In the genomic region with DNA sequence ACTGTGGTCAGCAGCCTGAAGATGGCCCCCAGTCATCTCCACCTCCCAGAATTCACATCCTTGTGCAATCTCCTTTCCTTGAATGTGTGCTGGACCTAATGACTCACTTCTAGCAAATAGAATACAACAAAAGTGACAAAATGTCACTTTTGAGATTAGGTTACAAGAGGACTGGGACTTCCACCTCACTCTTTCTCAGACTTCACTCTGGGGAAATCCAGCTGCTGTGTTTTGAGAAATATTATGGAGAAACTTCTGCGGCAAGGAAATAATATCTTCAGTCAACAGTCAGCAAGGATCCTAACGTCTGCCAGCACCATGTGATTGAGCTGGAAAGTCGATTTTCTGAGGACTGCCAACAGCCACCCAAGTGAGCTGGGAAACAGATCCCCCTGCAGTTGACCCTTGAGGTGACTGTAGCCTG, we compare ENCODE assay signal across 19 cellular contexts.
DNase-seq lines count a peak whose midpoint lies in the region; ATAC-seq, FAIRE-seq and TF ChIP-seq lines count a peak whose summit lies in the region.
"Had no signal": no experiment of that assay in that cellular context is flagged by ENCODE, and none has a peak within 500 bp of the region (broad histone marks: within the 10 kb centered on the region; RNA-seq: fewer than 3 reads in every experiment).

No MANE protein-coding gene starts in this region.

- intact Hi-C loops in IMR-90 (cut with micrococcal nuclease) (no loop called here), mammary epithelial cell (cut with micrococcal nuclease) (no loop called here)

- H3K27ac ChIP-seq in IMR-90 (ENCODE audit: insufficient read depth, low read length) (no peak overlapping the region), mammary epithelial cell (ENCODE audit: insufficient read depth, low read depth, low read length) (no peak overlapping the region), mesenchymal stem cell (ENCODE audit: low read length, poor library complexity, severe bottlenecking) (no peak overlapping the region)
- H3K27ac ChIP-seq: foreskin keratinocyte, neutrophil, sigmoid colon, WERI-Rb-1 had no signal

- H3K4me2 ChIP-seq in IMR-90 (ENCODE audit: low read depth, low read length) (no peak overlapping the region), mammary epithelial cell (ENCODE audit: insufficient read depth, low read depth, low read length) (no peak overlapping the region), mesenchymal stem cell (ENCODE audit: low read length, poor library complexity, severe bottlenecking) (no peak overlapping the region)

- BruUV-seq in IMR-90 (replicated peaks; lab: Mats Ljungman, UMichigan) (no TSS peak), mammary epithelial cell (replicated peaks; lab: Mats Ljungman, UMichigan) (no TSS peak)

- H2AK9ac ChIP-seq in IMR-90 (replicated peaks; ENCODE audit: low read depth, low read length, poor library complexity): no peak overlapping the region

- no peak overlapping the region for H4K91ac ChIP-seq in IMR-90 (ENCODE audit: insufficient read depth, low read depth, low read length)
- H4K91ac ChIP-seq in mesenchymal stem cell (ENCODE audit: low read length): no peak overlapping the region

- no peaks in the 10 kb centered on the region for H4K20me1 ChIP-seq in IMR-90 (ENCODE audit: insufficient read depth, low read length)
- H4K20me1 ChIP-seq in mammary epithelial cell (ENCODE audit: insufficient read depth, low read length): no peaks in the 10 kb centered on the region

- H3K23ac ChIP-seq in IMR-90 (ENCODE audit: low read depth, low read length): no peak overlapping the region
- no peak overlapping the region for H3K23ac ChIP-seq in mesenchymal stem cell (ENCODE audit: low read length in 2 of 2)

- H3K79me2 ChIP-seq in mammary epithelial cell (ENCODE audit: insufficient read depth, low read length): no peaks in the 10 kb centered on the region

- H3K79me1 ChIP-seq in IMR-90 (ENCODE audit: low read depth in 1 of 2, low read length in 2 of 2): no peaks in the 10 kb centered on the region
- H3K79me1 ChIP-seq in mesenchymal stem cell (replicated peaks; ENCODE audit: low read length, poor library complexity, severe bottlenecking): no peaks in the 10 kb centered on the region

- POLR2A ChIA-PET in IMR-90 (lab: Charles Lee; ENCODE audit: unreplicated experiment): no interaction called here
- POLR2A ChIA-PET in activated CD4-positive, alpha-beta memory T cell treated with anti-CD3 and anti-CD28 coated beads, Interleukin-2, amount 10 ng/mL, durations not matched to agents 7 days and 5 days (lab: Charles Lee): no interaction called here

- H3K18ac ChIP-seq in IMR-90 (ENCODE audit: low read depth, low read length) (no peak overlapping the region), mesenchymal stem cell (ENCODE audit: low read depth in 1 of 2, low read length in 2 of 2) (no peak overlapping the region)

- no peak overlapping the region for H3K56ac ChIP-seq in IMR-90 (ENCODE audit: extremely low read depth, insufficient read depth, low read length)

- H2BK15ac ChIP-seq in IMR-90 (ENCODE audit: low read depth, low read length): no peak overlapping the region
- H2BK15ac ChIP-seq in mesenchymal stem cell (ENCODE audit: low read depth, poor library complexity, severe bottlenecking): no peak overlapping the region

- no peak for TF ChIP-seq POLR2A in IMR-90 (IDR thresholded peaks at IDR 0.05; ENCODE audit: low read depth, low read length)

- no peak for ATAC-seq in IMR-90 (ENCODE audit: low read depth)
- no peak for ATAC-seq in HG02763 (IDR thresholded peaks at IDR 0.05; ENCODE audit: unreplicated experiment)
- ATAC-seq: foreskin keratinocyte, T-cell had no signal

- in situ Hi-C loops in IMR-90 (cut with MboI; ENCODE audit: low sequenced_read_pairs) (no loop called here), mammary epithelial cell (cut with MboI; ENCODE audit: low sequenced_read_pairs in 2 of 2) (no loop called here)

- H3K14ac ChIP-seq in IMR-90 (replicated peaks; ENCODE audit: low read depth, low read length) (no peak overlapping the region), mesenchymal stem cell (ENCODE audit: low read length in 2 of 2) (no peak overlapping the region)

- no peaks in the 10 kb centered on the region for H3K36me3 ChIP-seq in IMR-90 (ENCODE audit: control insufficient read depth, insufficient read depth, low read length)
- H3K36me3 ChIP-seq in mammary epithelial cell (ENCODE audit: insufficient read depth, low read length): no peaks in the 10 kb centered on the region
- H3K36me3 ChIP-seq in mesenchymal stem cell (ENCODE audit: control insufficient read depth in 1 of 2, insufficient read depth in 2 of 2, low read depth in 1 of 2, low read length in 2 of 2): no peaks in the 10 kb centered on the region
- H3K36me3 ChIP-seq: neutrophil, sigmoid colon, WERI-Rb-1 had no signal

- H3K27me3 ChIP-seq in IMR-90 (ENCODE audit: control insufficient read depth, insufficient read depth, low read length): no peaks in the 10 kb centered on the region
- no peaks in the 10 kb centered on the region for H3K27me3 ChIP-seq in mammary epithelial cell (ENCODE audit: insufficient read depth, low read length)
- no peaks in the 10 kb centered on the region for H3K27me3 ChIP-seq in mesenchymal stem cell (ENCODE audit: control insufficient read depth in 1 of 2, insufficient read depth in 1 of 2, low read length in 2 of 2)
- H3K27me3 ChIP-seq: foreskin keratinocyte, sigmoid colon had no signal

- peaks cover 23% of the 10 kb centered on the region for H3K27me3 Mint-ChIP-seq in activated CD4-positive, alpha-beta memory T cell treated with anti-CD3 and anti-CD28 coated beads, Interleukin-2, amount 10 ng/mL, durations not matched to agents 7 days and 5 days

- DNase-seq in AG20443 (ENCODE audit: low spot score) (peak; percentile 50), IMR-90 (peak; percentile 38), mammary epithelial cell (peak; percentile 66), mesenchymal stem cell (peak; percentile 66), GM19239 (ENCODE audit: insufficient read length, low spot score) (no peak)
- DNase-seq in activated CD4-positive, alpha-beta memory T cell treated with anti-CD3 and anti-CD28 coated beads, Interleukin-2, amount 10 ng/mL, durations not matched to agents 7 days and 5 days: no peak
- DNase-seq in stimulated activated CD4-positive, alpha-beta T cell treated with anti-CD3 and anti-CD28 coated beads, Interleukin-2, amount 100 ng/mL, for 24 hours: no peak
- DNase-seq: effector memory CD4-positive, alpha-beta T cell; foreskin keratinocyte; NCI-H2171; NCI-H82; RPMI8226; sigmoid colon; stimulated activated CD4-positive, alpha-beta T cell treated with anti-CD3 and anti-CD28 coated beads, Interleukin-2, amount 100 ng/mL, for 48 hours; T-cell; WERI-Rb-1 had no signal

- H2BK5ac ChIP-seq in IMR-90 (ENCODE audit: low read depth, low read length, poor library complexity, severe bottlenecking) (no peak overlapping the region), mesenchymal stem cell (ENCODE audit: low read depth, low read length, poor library complexity, severe bottlenecking) (no peak overlapping the region)

- TF ChIP-seq CTCF in IMR-90 (conservative IDR thresholded peaks at IDR 0.05; ENCODE audit: low read depth, low read length) (no peak), mammary epithelial cell (conservative IDR thresholded peaks at IDR 0.05 in 1 of 2, IDR thresholded peaks at IDR 0.05 in 1 of 2; ENCODE audit: extremely low read depth in 1 of 2, insufficient read depth in 1 of 2, low read depth in 1 of 2, low read length in 2 of 2) (no peak)

- no peak for FAIRE-seq in GM19239 (lab: Jason Lieb, UNC)

- H2AFZ ChIP-seq in IMR-90 (replicated peaks; ENCODE audit: low read length, poor library complexity) (no peak overlapping the region), mammary epithelial cell (ENCODE audit: low read depth, low read length) (no peak overlapping the region), mesenchymal stem cell (ENCODE audit: low read depth, low read length) (no peak overlapping the region)

- H3K4ac ChIP-seq in IMR-90 (ENCODE audit: low read depth, low read length) (no peak overlapping the region), mesenchymal stem cell (ENCODE audit: low read depth in 1 of 2, low read length in 2 of 2) (no peak overlapping the region)

- TF ChIP-seq RAD21 in IMR-90 (IDR thresholded peaks at IDR 0.05; ENCODE audit: low read length): no peak

- no peak overlapping the region for H3K4me3 Mint-ChIP-seq in activated CD4-positive, alpha-beta memory T cell treated with anti-CD3 and anti-CD28 coated beads, Interleukin-2, amount 10 ng/mL, durations not matched to agents 7 days and 5 days
- H3K4me3 Mint-ChIP-seq: central memory CD8-positive, alpha-beta T cell; T-cell had no signal

- CTCF ChIA-PET in IMR-90 (lab: Yijun Ruan, JAX): no interaction called here
- CTCF ChIA-PET in mammary epithelial cell (lab: Charles Lee; ENCODE audit: low non-redundant PET): no interaction called here
- CTCF ChIA-PET in activated CD4-positive, alpha-beta memory T cell treated with anti-CD3 and anti-CD28 coated beads, Interleukin-2, amount 10 ng/mL, durations not matched to agents 7 days and 5 days (lab: Charles Lee): no interaction called here

- H3K9me3 ChIP-seq in IMR-90 (ENCODE audit: control insufficient read depth, insufficient read depth, low read length) (no peaks in the 10 kb centered on the region), mammary epithelial cell (replicated peaks; ENCODE audit: insufficient read depth, low read length) (no peaks in the 10 kb centered on the region), mesenchymal stem cell (ENCODE audit: control insufficient read depth, low read length) (no peaks in the 10 kb centered on the region)
- H3K9me3 ChIP-seq: neutrophil, sigmoid colon had no signal

- 25% methylated on average over 2 of the region's 3 CpGs; no CpG with 5 or more reads in 1 of the 2 experiments for WGBS in IMR-90 (ENCODE audit: extremely low coverage in 2 of 2, insufficient read length in 1 of 2), 2 experiments
- 94% methylated on average over 3 of the region's 3 CpGs for WGBS in mammary epithelial cell (ENCODE audit: low coverage, missing lambda C conversion rate)
- 75% methylated on average over 3 of the region's 3 CpGs for WGBS in mesenchymal stem cell

- no peak overlapping the region for H2BK20ac ChIP-seq in IMR-90 (ENCODE audit: low read depth, low read length)

- no peak overlapping the region for H2BK12ac ChIP-seq in mesenchymal stem cell (ENCODE audit: low read length in 2 of 2)

- no peaks in the 10 kb centered on the region for H3K36me3 Mint-ChIP-seq in activated CD4-positive, alpha-beta memory T cell treated with anti-CD3 and anti-CD28 coated beads, Interleukin-2, amount 10 ng/mL, durations not matched to agents 7 days and 5 days (ENCODE audit: low read depth)
- H3K36me3 Mint-ChIP-seq: T-cell had no signal

- no peak overlapping the region for H4K5ac ChIP-seq in IMR-90 (ENCODE audit: low read depth, low read length)

- H3K9ac ChIP-seq in IMR-90 (ENCODE audit: low read depth, low read length) (no peak overlapping the region), mammary epithelial cell (ENCODE audit: insufficient read depth, low read length) (no peak overlapping the region), mesenchymal stem cell (ENCODE audit: low read length) (no peak overlapping the region)

- dilution Hi-C loops in IMR-90 (cut with HindIII; ENCODE audit: low sequenced_read_pairs, unreplicated experiment): no loop called here
- dilution Hi-C loops in mammary epithelial cell (cut with HindIII; ENCODE audit: low sequenced_read_pairs): no loop called here

- peaks cover 4% of the 10 kb centered on the region for H3K4me1 Mint-ChIP-seq in activated CD4-positive, alpha-beta memory T cell treated with anti-CD3 and anti-CD28 coated beads, Interleukin-2, amount 10 ng/mL, durations not matched to agents 7 days and 5 days
- H3K4me1 Mint-ChIP-seq: central memory CD8-positive, alpha-beta T cell; T-cell had no signal

- no peak overlapping the region for H2BK120ac ChIP-seq in IMR-90 (ENCODE audit: low read depth, low read length)
- no peak overlapping the region for H2BK120ac ChIP-seq in mesenchymal stem cell (ENCODE audit: low read depth, low read length)

- H2AK5ac ChIP-seq in IMR-90 (ENCODE audit: low read depth, low read length) (no peak overlapping the region), mesenchymal stem cell (ENCODE audit: low read length, severe bottlenecking) (no peak overlapping the region)

- H3K4me3 ChIP-seq in IMR-90 (ENCODE audit: insufficient read depth, low read depth, low read length) (no peak overlapping the region), mammary epithelial cell (replicated peaks in 1 of 3; ENCODE audit: insufficient read depth in 1 of 3, low read depth in 2 of 3, low read length in 3 of 3) (no peak overlapping the region), mesenchymal stem cell (ENCODE audit: insufficient read depth in 1 of 2, low read depth in 1 of 2, low read length in 2 of 2) (no peak overlapping the region)
- H3K4me3 ChIP-seq: sigmoid colon had no signal

- H3K9me3 Mint-ChIP-seq in activated CD4-positive, alpha-beta memory T cell treated with anti-CD3 and anti-CD28 coated beads, Interleukin-2, amount 10 ng/mL, durations not matched to agents 7 days and 5 days: no peaks in the 10 kb centered on the region
- H3K9me3 Mint-ChIP-seq: central memory CD8-positive, alpha-beta T cell had no signal

- H3K4me1 ChIP-seq in IMR-90 (ENCODE audit: control insufficient read depth, insufficient read depth, low read length) (peaks cover 6% of the 10 kb centered on the region), mammary epithelial cell (ENCODE audit: insufficient read depth, low read length) (peaks cover 16% of the 10 kb centered on the region), mesenchymal stem cell (ENCODE audit: control insufficient read depth, insufficient read depth, low read depth, low read length) (peaks cover 4% of the 10 kb centered on the region)
- H3K4me1 ChIP-seq: foreskin keratinocyte had no signal

- H4K8ac ChIP-seq in IMR-90 (ENCODE audit: low read depth in 2 of 2, low read length in 2 of 2) (no peak overlapping the region), mesenchymal stem cell (ENCODE audit: low read length) (no peak overlapping the region)

- H3K9me1 ChIP-seq in IMR-90 (ENCODE audit: insufficient read depth, low read length): no peaks in the 10 kb centered on the region

- H3K27ac Mint-ChIP-seq in activated CD4-positive, alpha-beta memory T cell treated with anti-CD3 and anti-CD28 coated beads, Interleukin-2, amount 10 ng/mL, durations not matched to agents 7 days and 5 days: no peak overlapping the region
- H3K27ac Mint-ChIP-seq: T-cell had no signal

Comparison
In these comparisons a context has a peak if more than half of its experiments do, and no peak if none do; other contexts are left out.
1. DNase-seq: peak in AG20443 (single experiment), IMR-90 (single experiment), mammary epithelial cell (single experiment) and mesenchymal stem cell (single experiment); none in activated CD4-positive, alpha-beta memory T cell treated with anti-CD3 and anti-CD28 coated beads, Interleukin-2, amount 10 ng/mL, durations not matched to agents 7 days and 5 days (single experiment), stimulated activated CD4-positive, alpha-beta T cell treated with anti-CD3 and anti-CD28 coated beads, Interleukin-2, amount 100 ng/mL, for 24 hours (0 of 2) and GM19239 (single experiment).